10 cellular contexts compared by ENCODE assay signal in genomic region chr17:3984719-3985444, GRCh38. TPM values are rescaled to one million over a fixed set of nuclear protein-coding genes. Genes with fewer than 3 reads are reported as not detected.
"Had no signal": no experiment of that assay in that cellular context is flagged by ENCODE, and none has a peak within 500 bp of the region (broad histone marks: within the 10 kb centered on the region; RNA-seq: fewer than 3 reads in every experiment).

No MANE protein-coding gene starts in this region.

- H3K9me3 ChIP-seq: esophagus squamous epithelium, ovary, thoracic aorta had no signal

- H3K36me3 ChIP-seq: cardiac muscle cell, esophagus squamous epithelium, ovary, thoracic aorta had no signal

- H3K4me3 ChIP-seq: cardiac muscle cell, esophagus squamous epithelium, ovary, thoracic aorta had no signal

- H3K4me3 Mint-ChIP-seq: activated CD4-positive, alpha-beta T cell treated with anti-CD3 and anti-CD28 coated beads, Interleukin-2, amount 10 ng/mL, durations not matched to agents 7 days and 5 days had no signal

- H3K9me3 Mint-ChIP-seq: activated CD4-positive, alpha-beta T cell treated with anti-CD3 and anti-CD28 coated beads, Interleukin-2, amount 10 ng/mL, durations not matched to agents 7 days and 5 days had no signal

- DNase-seq: activated CD4-positive, alpha-beta T cell treated with anti-CD3 and anti-CD28 coated beads, Interleukin-2, amount 10 ng/mL, durations not matched to agents 7 days and 5 days; activated CD4-positive, CD25-positive, alpha-beta regulatory T cell; activated CD8-positive, alpha-beta memory T cell treated with anti-CD3 and anti-CD28 coated beads for 24 hours; esophagus squamous epithelium; hypothalamus; ovary; stimulated activated CD4-positive, alpha-beta T cell treated with anti-CD3 and anti-CD28 coated beads, Interleukin-1b, Interleukin-23, amount 100 ng/mL, for 48 hours had no signal

- H3K27ac ChIP-seq: cardiac muscle cell, ovary, thoracic aorta had no signal

- H3K27me3 ChIP-seq: cardiac muscle cell, ovary had no signal

RNA-seq across cellular contexts. Expression of gene ATP2A3, which starts 20.6 kb away (rescaled TPM):
- polyA plus RNA-seq: neural cell had no signal
